ENCODE assay signal across 37 cellular contexts in the genomic region with DNA sequence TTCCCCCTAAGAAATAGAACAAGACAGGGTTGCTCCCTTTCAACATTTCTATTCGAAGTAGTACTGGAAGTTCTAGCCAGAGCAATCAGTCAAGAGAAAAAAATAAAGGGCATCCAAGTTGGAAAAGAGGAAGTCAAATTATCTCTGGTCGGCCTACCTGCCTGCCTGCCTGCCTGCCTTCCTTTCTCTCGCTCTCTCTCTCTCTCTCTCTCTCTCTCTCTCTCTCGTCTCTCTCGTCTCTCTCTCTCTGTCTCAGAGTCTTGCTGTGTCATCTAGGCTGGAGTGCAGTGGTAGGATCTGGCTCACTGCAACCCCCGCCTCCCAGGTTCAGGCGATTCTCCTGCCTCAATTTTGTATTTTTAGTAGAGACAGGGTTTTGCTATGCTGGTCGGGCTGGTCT. TPM values are rescaled to one million over a fixed set of nuclear protein-coding genes. Genes with fewer than 3 reads are reported as not detected.
"Had no signal": no experiment of that assay in that cellular context is flagged by ENCODE, and none has a peak within 500 bp of the region (broad histone marks: within the 10 kb centered on the region; RNA-seq: fewer than 3 reads in every experiment).

No MANE protein-coding gene starts in this region.

- FAIRE-seq: astrocyte, endometrium, endothelial cell of umbilical vein had no signal

- H3K9me3 ChIP-seq: colonic mucosa, esophagus squamous epithelium had no signal

- H3K79me2 ChIP-seq: hepatocyte had no signal

- H3K4me3 Mint-ChIP-seq: activated CD4-positive, alpha-beta memory T cell treated with anti-CD3 and anti-CD28 coated beads for 36 hours; activated CD4-positive, alpha-beta T cell treated with anti-CD3 and anti-CD28 coated beads for 36 hours; activated CD4-positive, alpha-beta T cell treated with anti-CD3 and anti-CD28 coated beads, Interleukin-2, amount 10 ng/mL, durations not matched to agents 24 days and 14 days; activated CD8-positive, alpha-beta memory T cell treated with anti-CD3 and anti-CD28 coated beads, Interleukin-2, amount 10 ng/mL, durations not matched to agents 7 days and 5 days; activated CD8-positive, alpha-beta T cell treated with anti-CD3 and anti-CD28 coated beads, Interleukin-2, amount 10 ng/mL, durations not matched to agents 7 days and 5 days; activated naive CD8-positive, alpha-beta T cell; activated T-cell treated with anti-CD3 and anti-CD28 coated beads, Interleukin-2, amount 50 U/mL, for 24 hours; activated T-helper 17 cell treated with anti-CD3 and anti-CD28 coated beads, Interleukin-2, amount 50 U/mL, for 72 hours had no signal

- H3K27ac Mint-ChIP-seq: activated CD4-positive, alpha-beta T cell treated with anti-CD3 and anti-CD28 coated beads for 36 hours; activated CD4-positive, alpha-beta T cell treated with anti-CD3 and anti-CD28 coated beads, Interleukin-2, amount 10 ng/mL, durations not matched to agents 24 days and 14 days; activated CD8-positive, alpha-beta memory T cell treated with anti-CD3 and anti-CD28 coated beads, Interleukin-2, amount 10 ng/mL, durations not matched to agents 7 days and 5 days; activated CD8-positive, alpha-beta T cell treated with anti-CD3 and anti-CD28 coated beads, Interleukin-2, amount 10 ng/mL, durations not matched to agents 7 days and 5 days; activated naive CD8-positive, alpha-beta T cell; activated T-cell treated with anti-CD3 and anti-CD28 coated beads, Interleukin-2, amount 50 U/mL, for 24 hours; activated T-helper 17 cell treated with anti-CD3 and anti-CD28 coated beads, Interleukin-2, amount 50 U/mL, for 72 hours had no signal

- H3K27me3 Mint-ChIP-seq: activated CD4-positive, alpha-beta memory T cell treated with anti-CD3 and anti-CD28 coated beads for 36 hours; activated CD4-positive, alpha-beta T cell treated with anti-CD3 and anti-CD28 coated beads, Interleukin-2, amount 10 ng/mL, durations not matched to agents 24 days and 14 days; activated T-helper 17 cell treated with anti-CD3 and anti-CD28 coated beads, Interleukin-2, amount 50 U/mL, for 72 hours had no signal

- H3K27ac ChIP-seq: brain microvascular endothelial cell, colonic mucosa, epithelial cell of prostate, esophagus squamous epithelium, gastroesophageal sphincter, heart right ventricle, hepatocyte had no signal

- H3K36me3 ChIP-seq: brain microvascular endothelial cell, colonic mucosa, esophagus squamous epithelium, gastroesophageal sphincter, heart right ventricle had no signal

- H3K4me1 Mint-ChIP-seq: activated CD4-positive, alpha-beta T cell treated with anti-CD3 and anti-CD28 coated beads for 36 hours; activated CD4-positive, alpha-beta T cell treated with anti-CD3 and anti-CD28 coated beads, Interleukin-2, amount 10 ng/mL, durations not matched to agents 24 days and 14 days; activated CD8-positive, alpha-beta memory T cell treated with anti-CD3 and anti-CD28 coated beads, Interleukin-2, amount 10 ng/mL, durations not matched to agents 7 days and 5 days; activated T-helper 17 cell treated with anti-CD3 and anti-CD28 coated beads, Interleukin-2, amount 50 U/mL, for 72 hours had no signal

- H3K9me3 Mint-ChIP-seq: activated T-helper 17 cell treated with anti-CD3 and anti-CD28 coated beads, Interleukin-2, amount 50 U/mL, for 72 hours had no signal

- ATAC-seq: activated CD4-positive, alpha-beta T cell treated with anti-CD3 and anti-CD28 coated beads for 36 hours; activated CD8-positive, alpha-beta memory T cell treated with anti-CD3 and anti-CD28 coated beads, Interleukin-2, amount 10 ng/mL, durations not matched to agents 7 days and 5 days; activated CD8-positive, alpha-beta T cell treated with anti-CD3 and anti-CD28 coated beads, Interleukin-2, amount 10 ng/mL, durations not matched to agents 7 days and 5 days; activated T-helper 17 cell treated with anti-CD3 and anti-CD28 coated beads, Interleukin-2, amount 50 U/mL, for 72 hours; gastroesophageal sphincter; heart right ventricle had no signal

- H3K4me1 ChIP-seq: colonic mucosa, esophagus squamous epithelium, gastroesophageal sphincter, heart right ventricle had no signal

- H3K4me2 ChIP-seq: hepatocyte had no signal

- H3K4me3 ChIP-seq: colonic mucosa, esophagus squamous epithelium, gastroesophageal sphincter, heart right ventricle, hepatocyte had no signal

- H2AFZ ChIP-seq: hepatocyte had no signal

- H3K27me3 ChIP-seq: brain microvascular endothelial cell, colonic mucosa, esophagus squamous epithelium, gastroesophageal sphincter, heart right ventricle, hepatocyte had no signal

- DNase-seq: activated CD4-positive, alpha-beta memory T cell treated with anti-CD3 and anti-CD28 coated beads for 36 hours; activated CD4-positive, alpha-beta T cell treated with anti-CD3 and anti-CD28 coated beads for 36 hours; activated CD4-positive, alpha-beta T cell treated with anti-CD3 and anti-CD28 coated beads, Interleukin-2, amount 10 ng/mL, durations not matched to agents 24 days and 14 days; activated CD4-positive, CD25-positive, alpha-beta regulatory T cell; activated CD4-positive, CD25-positive, alpha-beta regulatory T cell treated with anti-CD3 and anti-CD28 coated beads, Interleukin-2, amount 50 U/mL, for 72 hours; activated CD8-positive, alpha-beta memory T cell treated with anti-CD3 and anti-CD28 coated beads, Interleukin-2, amount 10 ng/mL, durations not matched to agents 7 days and 5 days; activated CD8-positive, alpha-beta memory T cell treated with anti-CD3 and anti-CD28 coated beads, Interleukin-2, amount 50 U/mL, for 4 hours; activated CD8-positive, alpha-beta T cell treated with anti-CD3 and anti-CD28 coated beads, Interleukin-2, amount 10 ng/mL, durations not matched to agents 7 days and 5 days; activated effector memory CD4-positive, alpha-beta T cell treated with Interleukin-2 at 50 U/mL for 16 hours; activated gamma-delta T cell treated with Interleukin-2 at 50 U/mL for 16 hours; activated naive CD4-positive, alpha-beta T cell treated with anti-CD3 and anti-CD28 coated beads, Interleukin-2, amount 50 U/mL, for 16 hours; activated naive CD4-positive, alpha-beta T cell treated with Interleukin-2 at 50 U/mL for 16 hours; activated T-cell treated with anti-CD3 and anti-CD28 coated beads, Interleukin-2, amount 50 U/mL, for 24 hours; amniotic stem cell; anterior cingulate cortex; brain microvascular endothelial cell; caudate nucleus; cerebellar nuclear complex; colonic mucosa; effector CD8-positive, alpha-beta T cell; esophagus squamous epithelium; foreskin melanocyte; heart right ventricle; T-helper 2 cell had no signal

RNA-seq across cellular contexts. Expression of a gene that starts 42.9 kb away (rescaled TPM):
- total RNA-seq: activated CD4-positive, alpha-beta memory T cell treated with anti-CD3 and anti-CD28 coated beads for 36 hours; activated CD4-positive, alpha-beta T cell treated with anti-CD3 and anti-CD28 coated beads for 36 hours; activated CD4-positive, alpha-beta T cell treated with anti-CD3 and anti-CD28 coated beads, Interleukin-2, amount 10 ng/mL, durations not matched to agents 24 days and 14 days; activated CD8-positive, alpha-beta memory T cell treated with anti-CD3 and anti-CD28 coated beads for 36 hours; activated CD8-positive, alpha-beta memory T cell treated with anti-CD3 and anti-CD28 coated beads, Interleukin-2, amount 10 ng/mL, durations not matched to agents 7 days and 5 days; activated CD8-positive, alpha-beta T cell treated with anti-CD3 and anti-CD28 coated beads, Interleukin-2, amount 10 ng/mL, durations not matched to agents 7 days and 5 days; activated T-helper 17 cell treated with anti-CD3 and anti-CD28 coated beads, Interleukin-2, amount 50 U/mL, for 72 hours; astrocyte; colonic mucosa; dermis microvascular lymphatic vessel endothelial cell; endothelial cell of umbilical vein; esophagus squamous epithelium; glomerular endothelial cell; heart right ventricle; T-helper 1 cell treated with Interleukin-12 subunit alpha and Interleukin-12 subunit beta and Interleukin-4 antibody, amounts not matched to agents 30 ng/mL and 1 ng/mL, for 36 hours had no signal
- polyA plus RNA-seq: endothelial cell of umbilical vein, esophagus, heart right ventricle, hepatocyte had no signal
